In genomic region chr18:36830141-36830495, GRCh38 we compare ENCODE assay signal across 1 cellular context.
TF ChIP-seq lines count a peak whose summit lies in the region.

No MANE protein-coding gene starts in this region.

TF ChIP-seq in SK-N-SH treated with all-trans-retinoic acid at 6 μM for 48 hours, 23 proteins besides CTCF, POLR2A, EP300 and RAD21 (continued from another document):
- TF ChIP-seq ZC3H10 (CRISPR knock-in tag; IDR thresholded peaks at IDR 0.05) (no peak), ZFP30 (CRISPR knock-in tag; IDR thresholded peaks at IDR 0.05) (no peak), TSHZ2 (CRISPR knock-in tag; IDR thresholded peaks at IDR 0.05) (no peak), TOX (CRISPR knock-in tag; IDR thresholded peaks at IDR 0.05; ENCODE audit: borderline replicate concordance) (no peak), TCF4 (CRISPR knock-in tag; IDR thresholded peaks at IDR 0.05; ENCODE audit: borderline replicate concordance) (no peak), POU6F1 (CRISPR knock-in tag; IDR thresholded peaks at IDR 0.05; ENCODE audit: borderline replicate concordance, low read depth) (no peak), ZNF70 (CRISPR knock-in tag; IDR thresholded peaks at IDR 0.05) (no peak), ZNF565 (CRISPR knock-in tag; conservative IDR thresholded peaks at IDR 0.05; ENCODE audit: low read depth) (no peak), ARNTL (CRISPR knock-in tag; IDR thresholded peaks at IDR 0.05; ENCODE audit: borderline replicate concordance, low read depth) (no peak), CSDC2 (CRISPR knock-in tag; IDR thresholded peaks at IDR 0.05) (no peak), PPARA (CRISPR knock-in tag; IDR thresholded peaks at IDR 0.05; ENCODE audit: borderline replicate concordance) (no peak), ZFP3 (CRISPR knock-in tag; IDR thresholded peaks at IDR 0.05) (no peak), OSR1 (CRISPR knock-in tag; IDR thresholded peaks at IDR 0.05) (no peak)
